In the genomic region with DNA sequence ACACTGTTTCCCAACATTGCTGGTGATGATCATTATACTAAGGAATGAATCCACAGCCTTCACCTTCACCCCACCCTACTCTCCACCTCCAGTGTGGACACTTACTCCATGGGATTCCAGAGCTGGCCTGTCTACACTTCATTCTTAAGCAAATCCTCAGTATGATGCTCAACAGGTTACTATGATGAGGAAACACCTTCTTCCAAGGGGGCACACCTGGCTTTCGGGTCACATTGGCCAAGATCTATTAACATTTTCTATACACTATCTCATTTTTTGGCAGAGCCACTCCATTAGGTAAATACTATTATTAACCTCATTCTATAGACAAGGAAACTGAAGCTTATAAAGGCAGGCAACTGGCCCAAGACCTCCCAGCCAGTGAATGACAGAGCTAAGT, we compare ENCODE assay signal across 9 cellular contexts. TPM values are rescaled to one million over a fixed set of nuclear protein-coding genes. Genes with fewer than 3 reads are reported as not detected.
"Had no signal": no experiment of that assay in that cellular context is flagged by ENCODE, and none has a peak within 500 bp of the region (broad histone marks: within the 10 kb centered on the region; RNA-seq: fewer than 3 reads in every experiment).

No MANE protein-coding gene starts in this region.

- DNase-seq: IMR-90, KG1 had no signal

- H3K27ac Mint-ChIP-seq: IgD-negative memory B cell had no signal

- FAIRE-seq: HepG2, K562 had no signal

- H3K4me1 Mint-ChIP-seq: IgD-negative memory B cell had no signal

- H3K36me3 Mint-ChIP-seq: IgD-negative memory B cell had no signal

- H3K4me3 ChIP-seq: K562 had no signal

- H3K4me3 Mint-ChIP-seq: IgD-negative memory B cell had no signal

- H3K27ac ChIP-seq: HL-60, KMS-11 had no signal

RNA-seq across cellular contexts. Expression of a gene that starts 8.0 kb away (rescaled TPM):
- total RNA-seq: HepG2, HT-29, HT1080, IMR-90, K562 had no signal

RNA-seq across cellular contexts. Expression of a gene that starts 15.9 kb away (rescaled TPM):
- total RNA-seq: HepG2, HT-29, HT1080, IMR-90, K562 had no signal

RNA-seq across cellular contexts. Expression of a gene that starts 23.9 kb away (rescaled TPM):
- total RNA-seq: HepG2, HT-29, HT1080, IMR-90, K562 had no signal

RNA-seq across cellular contexts. Expression of a gene that starts 39.8 kb away (rescaled TPM):
- total RNA-seq: HepG2, HT-29, HT1080, IMR-90, K562 had no signal
